ENCODE assay signal across 29 cellular contexts in the genomic region with DNA sequence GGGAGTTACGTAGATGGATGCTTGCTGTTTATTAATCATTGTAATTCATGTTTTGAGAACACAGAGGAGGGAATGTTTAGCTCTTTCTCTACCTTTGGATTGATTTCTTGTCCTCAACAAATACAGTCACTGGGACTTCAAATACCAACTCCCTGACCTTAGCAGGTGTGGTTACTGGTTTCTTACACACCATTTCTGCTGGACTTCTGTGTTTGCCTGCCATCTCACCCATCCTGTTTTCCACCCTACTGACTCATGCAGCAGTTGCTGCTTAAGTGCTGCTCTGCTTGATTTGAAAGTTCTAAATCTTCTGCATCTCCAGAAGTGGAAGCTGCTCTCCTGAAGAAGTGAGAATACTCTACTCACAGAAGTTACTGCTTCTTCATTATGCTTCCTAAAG.
"Had no signal": no experiment of that assay in that cellular context is flagged by ENCODE, and none has a peak within 500 bp of the region (broad histone marks: within the 10 kb centered on the region; RNA-seq: fewer than 3 reads in every experiment).

No MANE protein-coding gene starts in this region.

- H3K4me1 Mint-ChIP-seq: activated CD4-positive, alpha-beta T cell treated with anti-CD3 and anti-CD28 coated beads, Interleukin-2, amount 10 ng/mL, durations not matched to agents 7 days and 5 days; stimulated activated naive B cell treated with anti-CD40 and anti-IgM and Interleukin-4, amounts not matched to agents 10 μg/mL and 1 μg/mL and 100 μg/mL, for 72 hours had no signal

- H3K27me3 ChIP-seq: heart right ventricle, left lung, stomach, thyroid gland, upper lobe of right lung had no signal

- H3K36me3 ChIP-seq: heart right ventricle, left lung, lower lobe of right lung, stomach, thyroid gland, upper lobe of right lung, WERI-Rb-1 had no signal

- H3K36me3 Mint-ChIP-seq: activated naive CD4-positive, alpha-beta T cell treated with anti-CD3 and anti-CD28 coated beads, Interleukin-2, amount 50 U/mL, for 72 hours; natural killer cell treated with Interleukin-12 subunit alpha and Interleukin-12 subunit beta and Interleukin-15 and Interleukin-18, amount 100 ng/mL, for 72 hours; stimulated activated naive B cell treated with anti-CD40 and anti-IgM and Interleukin-4, amounts not matched to agents 10 μg/mL and 1 μg/mL and 100 μg/mL, for 72 hours had no signal

- H3K4me3 ChIP-seq: heart right ventricle, left lung, lower lobe of right lung, stomach, thyroid gland, upper lobe of right lung had no signal

- H3K9me3 Mint-ChIP-seq: activated CD4-positive, alpha-beta T cell treated with anti-CD3 and anti-CD28 coated beads, Interleukin-2, amount 10 ng/mL, durations not matched to agents 7 days and 5 days; activated CD8-positive, alpha-beta T cell treated with anti-CD3 and anti-CD28 coated beads for 36 hours; activated T-helper 2 cell treated with anti-CD3 and anti-CD28 coated beads, Interferon-gamma antibody, Interleukin-2, Interleukin-4, amounts not matched to agents 10 μg/mL and 5 μg/mL and 100 μg/mL, durations not matched to agents 14 hours and 24 hours and 36 hours; stimulated activated naive B cell treated with anti-CD40 and anti-IgM and Interleukin-4, amounts not matched to agents 10 μg/mL and 1 μg/mL and 100 μg/mL, for 72 hours; T-helper 1 cell treated with Interleukin-12 subunit alpha and Interleukin-12 subunit beta and Interleukin-4 antibody, amounts not matched to agents 30 μg/mL and 1 μg/mL, for 36 hours had no signal

- H3K27ac Mint-ChIP-seq: activated CD4-positive, alpha-beta T cell treated with anti-CD3 and anti-CD28 coated beads, Interleukin-2, amount 10 ng/mL, durations not matched to agents 7 days and 5 days; activated CD8-positive, alpha-beta T cell treated with anti-CD3 and anti-CD28 coated beads for 36 hours; activated naive CD4-positive, alpha-beta T cell treated with anti-CD3 and anti-CD28 coated beads, Interleukin-2, amount 50 U/mL, for 72 hours; activated T-helper 2 cell treated with anti-CD3 and anti-CD28 coated beads, Interferon-gamma antibody, Interleukin-2, Interleukin-4, amounts not matched to agents 10 μg/mL and 5 μg/mL and 100 μg/mL, durations not matched to agents 14 hours and 24 hours and 36 hours; natural killer cell treated with Interleukin-12 subunit alpha and Interleukin-12 subunit beta and Interleukin-15 and Interleukin-18, amount 100 ng/mL, for 72 hours; stimulated activated naive B cell treated with anti-CD40 and anti-IgM and Interleukin-4, amounts not matched to agents 10 μg/mL and 1 μg/mL and 100 μg/mL, for 72 hours; T-helper 1 cell treated with Interleukin-12 subunit alpha and Interleukin-12 subunit beta and Interleukin-4 antibody, amounts not matched to agents 30 μg/mL and 1 μg/mL, for 36 hours had no signal

- H3K4me3 Mint-ChIP-seq: activated CD4-positive, alpha-beta T cell treated with anti-CD3 and anti-CD28 coated beads, Interleukin-2, amount 10 ng/mL, durations not matched to agents 7 days and 5 days; activated CD8-positive, alpha-beta T cell treated with anti-CD3 and anti-CD28 coated beads for 36 hours; natural killer cell treated with Interleukin-12 subunit alpha and Interleukin-12 subunit beta and Interleukin-15 and Interleukin-18, amount 100 ng/mL, for 72 hours; stimulated activated naive B cell treated with anti-CD40 and anti-IgM and Interleukin-4, amounts not matched to agents 10 μg/mL and 1 μg/mL and 100 μg/mL, for 72 hours; T-helper 1 cell treated with Interleukin-12 subunit alpha and Interleukin-12 subunit beta and Interleukin-4 antibody, amounts not matched to agents 30 μg/mL and 1 μg/mL, for 36 hours had no signal

- H3K27me3 Mint-ChIP-seq: activated CD4-positive, alpha-beta T cell treated with anti-CD3 and anti-CD28 coated beads, Interleukin-2, amount 10 ng/mL, durations not matched to agents 7 days and 5 days; natural killer cell treated with Interleukin-12 subunit alpha and Interleukin-12 subunit beta and Interleukin-15 and Interleukin-18, amount 100 ng/mL, for 72 hours had no signal

- ATAC-seq: activated CD8-positive, alpha-beta T cell treated with anti-CD3 and anti-CD28 coated beads for 36 hours; activated naive CD4-positive, alpha-beta T cell treated with anti-CD3 and anti-CD28 coated beads, Interleukin-2, amount 50 U/mL, for 72 hours; heart right ventricle; left lung; lower lobe of right lung; natural killer cell treated with Interleukin-12 subunit alpha and Interleukin-12 subunit beta and Interleukin-15 and Interleukin-18, amount 100 ng/mL, for 72 hours; right cardiac atrium; stimulated activated naive B cell treated with anti-CD40 and anti-IgM and Interleukin-4, amounts not matched to agents 10 μg/mL and 1 μg/mL and 100 μg/mL, for 72 hours; upper lobe of right lung had no signal

- FAIRE-seq: colon, endometrium had no signal

- DNase-seq: activated CD4-positive, alpha-beta T cell treated with anti-CD3 and anti-CD28 coated beads, Interleukin-2, amount 10 ng/mL, durations not matched to agents 7 days and 5 days; activated CD4-positive, CD25-positive, alpha-beta regulatory T cell treated with anti-CD3 and anti-CD28 coated beads, Interleukin-2, amount 50 U/mL, for 72 hours; activated CD8-positive, alpha-beta T cell treated with anti-CD3 and anti-CD28 coated beads for 36 hours; activated naive CD4-positive, alpha-beta T cell; activated T-cell treated with anti-CD3 and anti-CD28 coated beads, Interleukin-2, amount 50 U/mL, for 48 hours; dermis blood vessel endothelial cell; effector CD8-positive, alpha-beta T cell; foreskin fibroblast; heart right ventricle; kidney glomerular epithelial cell; left lung; lower lobe of right lung; mesendoderm; right cardiac atrium; stimulated activated CD4-positive, alpha-beta T cell treated with anti-CD3 and anti-CD28 coated beads, Interleukin-15, amount 100 ng/mL, for 24 hours; stimulated activated CD4-positive, alpha-beta T cell treated with anti-CD3 and anti-CD28 coated beads, Interleukin-2, amount 100 ng/mL, for 24 hours; stimulated activated naive B cell treated with anti-CD40 and anti-IgM and Interleukin-4, amounts not matched to agents 10 μg/mL and 1 μg/mL and 100 μg/mL, for 72 hours; stomach; SW 1271; T1000; thyroid gland; upper lobe of right lung; WERI-Rb-1 had no signal
